In genomic region chr4:110821186-110821585, GRCh38 we compare ENCODE assay signal across 26 cellular contexts.
A peak's percentile ranks its signal among the peaks of the same experiment; 100 is the strongest.
DNase-seq lines count a peak whose midpoint lies in the region; ATAC-seq, FAIRE-seq and TF ChIP-seq lines count a peak whose summit lies in the region.
"Had no signal": no experiment of that assay in that cellular context is flagged by ENCODE, and none has a peak within 500 bp of the region (broad histone marks: within the 10 kb centered on the region; RNA-seq: fewer than 3 reads in every experiment).

No MANE protein-coding gene starts in this region.

- H3K27me3 ChIP-seq in IMR-90 (ENCODE audit: control insufficient read depth, insufficient read depth, low read length): no peaks in the 10 kb centered on the region
- H3K27me3 ChIP-seq in H1 (replicated peaks in 1 of 4; ENCODE audit: control insufficient read depth in 3 of 4, extremely low read depth in 1 of 4, insufficient read depth in 3 of 4, low read length in 3 of 4): no peaks in the 10 kb centered on the region
- no peaks in the 10 kb centered on the region for H3K27me3 ChIP-seq in smooth muscle cell (ENCODE audit: low read depth)
- H3K27me3 ChIP-seq in body of pancreas: no peaks in the 10 kb centered on the region
- H3K27me3 ChIP-seq: BE2C, BLaER1 had no signal

- H2AFZ ChIP-seq in IMR-90 (replicated peaks; ENCODE audit: low read length, poor library complexity) (peak overlapping the region; percentile 46), H1 (ENCODE audit: low read length) (peak overlapping the region; percentile 60; the same call in 1 of the 2 replicates), smooth muscle cell (ENCODE audit: low read depth) (peak overlapping the region; percentile 5)

- CTCF ChIA-PET in IMR-90 (lab: Yijun Ruan, JAX): no interaction called here
- CTCF ChIA-PET in H1 (lab: Charles Lee; ENCODE audit: partially characterized antibody): interaction anchor here (0.6 to 1.1 kb wide), 2 partner anchors 47 to 57 kb away, joined by 3 read pairs; no protein-coding TSS in a partner anchor
- CTCF ChIA-PET in RWPE1 (lab: Yijun Ruan, JAX): interaction anchor here (0.9 kb wide), 1 partner anchor 11 kb away, joined by 4 read pairs; no protein-coding TSS in a partner anchor

- no peak overlapping the region for H3K14ac ChIP-seq in IMR-90 (replicated peaks; ENCODE audit: low read depth, low read length)
- no peak overlapping the region for H3K14ac ChIP-seq in H1 (ENCODE audit: insufficient read length)

- no peaks in the 10 kb centered on the region for H3K4me1 Mint-ChIP-seq in stimulated activated memory B cell treated with anti-CD40 and anti-IgM and Interleukin-4, amounts not matched to agents 10 μg/mL and 1 μg/mL and 100 μg/mL, for 72 hours
- H3K4me1 Mint-ChIP-seq: CD14-positive monocyte; CD4-positive, alpha-beta memory T cell; CD4-positive, CD25-positive, alpha-beta regulatory T cell; CD8-positive, alpha-beta memory T cell had no signal

- TF ChIP-seq EP300 in H1 (IDR thresholded peaks at IDR 0.05; ENCODE audit: borderline replicate concordance in 1 of 2, low read depth in 2 of 2, low read length in 2 of 2): no peak

- H3K79me2 ChIP-seq in H1 (ENCODE audit: control insufficient read depth in 1 of 2, insufficient read depth in 2 of 2, low read length in 2 of 2) (no peaks in the 10 kb centered on the region), smooth muscle cell (ENCODE audit: low read depth) (no peaks in the 10 kb centered on the region)

- DNase-seq in IMR-90: no peak
- DNase-seq in H1 (ENCODE audit: low read depth in 1 of 2, low spot score in 2 of 2): no peak
- DNase-seq in smooth muscle cell (lab: John Stamatoyannopoulos, UW; ENCODE audit: unreplicated experiment): no peak
- DNase-seq in RWPE1 (ENCODE audit: low spot score): no peak
- no peak for DNase-seq in MV-4-11 (lab: John Stamatoyannopoulos, UW)
- no peak for DNase-seq in body of pancreas
- DNase-seq: 8988T; ACHN; BE2C; C1 segment of cervical spinal cord; Calu3; CD4-positive, alpha-beta memory T cell; CD4-positive, CD25-positive, alpha-beta regulatory T cell; CD8-positive, alpha-beta memory T cell; COR-L47; DMS79 treated with DMSO at 0.1 percent for 48 hours; GF-D8 had no signal

- H3K27ac ChIP-seq in IMR-90 (ENCODE audit: insufficient read depth, low read length) (no peak overlapping the region), H1 (ENCODE audit: low read depth, low read length) (no peak overlapping the region), smooth muscle cell (ENCODE audit: low read depth) (no peak overlapping the region), RWPE1 (no peak overlapping the region), body of pancreas (no peak overlapping the region)
- H3K27ac ChIP-seq: BLaER1 had no signal

- no peak overlapping the region for H3K9ac ChIP-seq in IMR-90 (ENCODE audit: low read depth, low read length)
- no peak overlapping the region for H3K9ac ChIP-seq in H1 (replicated peaks in 1 of 4; ENCODE audit: extremely low read depth in 1 of 4, low read depth in 3 of 4, low read length in 3 of 4)
- H3K9ac ChIP-seq in smooth muscle cell (ENCODE audit: low read depth): no peak overlapping the region
- H3K9ac ChIP-seq: BLaER1 had no signal

- H3K27me3 Mint-ChIP-seq in stimulated activated memory B cell treated with anti-CD40 and anti-IgM and Interleukin-4, amounts not matched to agents 10 μg/mL and 1 μg/mL and 100 μg/mL, for 72 hours: no peaks in the 10 kb centered on the region
- H3K27me3 Mint-ChIP-seq: CD4-positive, alpha-beta memory T cell; CD4-positive, CD25-positive, alpha-beta regulatory T cell; CD8-positive, alpha-beta memory T cell had no signal

- H3K4me3 Mint-ChIP-seq in stimulated activated memory B cell treated with anti-CD40 and anti-IgM and Interleukin-4, amounts not matched to agents 10 μg/mL and 1 μg/mL and 100 μg/mL, for 72 hours: no peak overlapping the region
- H3K4me3 Mint-ChIP-seq: CD14-positive monocyte; CD4-positive, CD25-positive, alpha-beta regulatory T cell; CD8-positive, alpha-beta memory T cell had no signal

- H3F3A ChIP-seq in smooth muscle cell (ENCODE audit: low read depth): peaks cover 3% of the 10 kb centered on the region

- H3K36me3 Mint-ChIP-seq in stimulated activated memory B cell treated with anti-CD40 and anti-IgM and Interleukin-4, amounts not matched to agents 10 μg/mL and 1 μg/mL and 100 μg/mL, for 72 hours: no peaks in the 10 kb centered on the region
- H3K36me3 Mint-ChIP-seq: CD14-positive monocyte; CD4-positive, alpha-beta memory T cell; CD4-positive, CD25-positive, alpha-beta regulatory T cell; CD8-positive, alpha-beta memory T cell had no signal

- H2BK120ac ChIP-seq in IMR-90 (ENCODE audit: low read depth, low read length): no peak overlapping the region
- H2BK120ac ChIP-seq in H1 (replicated peaks; ENCODE audit: low read depth, low read length): no peak overlapping the region

- H4K91ac ChIP-seq in IMR-90 (ENCODE audit: insufficient read depth, low read depth, low read length) (no peak overlapping the region), H1 (replicated peaks; ENCODE audit: insufficient read length, low read length) (no peak overlapping the region)

- H2BK15ac ChIP-seq in IMR-90 (ENCODE audit: low read depth, low read length) (no peak overlapping the region), H1 (ENCODE audit: low read length) (no peak overlapping the region)

- BruUV-seq in IMR-90 (replicated peaks; lab: Mats Ljungman, UMichigan): no TSS peak

- H2BK20ac ChIP-seq in IMR-90 (ENCODE audit: low read depth, low read length): no peak overlapping the region
- H2BK20ac ChIP-seq in H1 (ENCODE audit: low read length): no peak overlapping the region

- H3K23ac ChIP-seq in IMR-90 (ENCODE audit: low read depth, low read length): no peak overlapping the region
- no peak overlapping the region for H3K23ac ChIP-seq in H1 (ENCODE audit: insufficient read length)

- TF ChIP-seq RAD21 in IMR-90 (IDR thresholded peaks at IDR 0.05; ENCODE audit: low read length): no peak
- no peak for TF ChIP-seq RAD21 in H1 (IDR thresholded peaks at IDR 0.05 in 1 of 2, conservative IDR thresholded peaks at IDR 0.05 in 1 of 2; ENCODE audit: low read depth in 2 of 2, low read length in 2 of 2)

- H4K8ac ChIP-seq in IMR-90 (ENCODE audit: low read depth in 2 of 2, low read length in 2 of 2) (no peak overlapping the region), H1 (ENCODE audit: extremely low read depth, insufficient read depth, low read length) (no peak overlapping the region)

- H3K79me1 ChIP-seq in IMR-90 (ENCODE audit: low read depth in 1 of 2, low read length in 2 of 2) (no peaks in the 10 kb centered on the region), H1 (ENCODE audit: low read depth, low read length) (no peaks in the 10 kb centered on the region)

- no peak overlapping the region for H3K27ac Mint-ChIP-seq in stimulated activated memory B cell treated with anti-CD40 and anti-IgM and Interleukin-4, amounts not matched to agents 10 μg/mL and 1 μg/mL and 100 μg/mL, for 72 hours
- H3K27ac Mint-ChIP-seq: CD14-positive monocyte; CD4-positive, alpha-beta memory T cell; CD4-positive, CD25-positive, alpha-beta regulatory T cell; CD8-positive, alpha-beta memory T cell had no signal

- no peak overlapping the region for H2BK12ac ChIP-seq in H1 (ENCODE audit: low read depth, low read length)

- no peak overlapping the region for H3K4ac ChIP-seq in IMR-90 (ENCODE audit: low read depth, low read length)
- H3K4ac ChIP-seq in H1 (replicated peaks; ENCODE audit: insufficient read length, low read depth, low read length): no peak overlapping the region

- WGBS in IMR-90 (ENCODE audit: extremely low coverage in 2 of 2, insufficient read length in 1 of 2), 2 experiments: 69% methylated on average over 3 of the region's 4 CpGs; no CpG with 5 or more reads in 1 of the 2 experiments
- 79% methylated on average over 4 of the region's 4 CpGs; no CpG with 5 or more reads in 1 of the 2 experiments for WGBS in H1 (ENCODE audit: extremely low coverage in 1 of 2, insufficient coverage in 1 of 2, insufficient read length in 1 of 2, insufficient replicate concordance in 2 of 2, low coverage in 1 of 2, low lambda C conversion rate in 2 of 2, missing lambda C conversion rate in 1 of 2), 2 experiments
- WGBS in smooth muscle cell (ENCODE audit: low lambda C conversion rate): 82% methylated on average over 4 of the region's 4 CpGs
- WGBS in body of pancreas, 2 donors: 52 to 62% methylated on average over 4 of the region's 4 CpGs

- H3K36me3 ChIP-seq in IMR-90 (ENCODE audit: control insufficient read depth, insufficient read depth, low read length): no peaks in the 10 kb centered on the region
- H3K36me3 ChIP-seq in H1 (ENCODE audit: control insufficient read depth in 2 of 4, insufficient read depth in 4 of 4, low read length in 3 of 4): no peaks in the 10 kb centered on the region
- H3K36me3 ChIP-seq in smooth muscle cell (ENCODE audit: low read depth): no peaks in the 10 kb centered on the region
- H3K36me3 ChIP-seq in body of pancreas (replicated peaks in 1 of 2; ENCODE audit: insufficient read depth in 1 of 2, low read depth in 2 of 2): no peaks in the 10 kb centered on the region
- H3K36me3 ChIP-seq: BE2C, BLaER1 had no signal

- no peak for FAIRE-seq in H1 (lab: Jason Lieb, UNC)
- FAIRE-seq: A204.1, D721Med, G401.6, GM12891, GM19239 had no signal

- no peak overlapping the region for H2AK9ac ChIP-seq in IMR-90 (replicated peaks; ENCODE audit: low read depth, low read length, poor library complexity)

- H3K4me3 ChIP-seq in IMR-90 (ENCODE audit: insufficient read depth, low read depth, low read length) (no peak overlapping the region), H1 (ENCODE audit: extremely low read depth in 1 of 4, insufficient read depth in 2 of 4, low read depth in 3 of 4, low read length in 4 of 4) (no peak overlapping the region), smooth muscle cell (no peak overlapping the region), body of pancreas (no peak overlapping the region)
- H3K4me3 ChIP-seq: BLaER1 had no signal

- ATAC-seq in IMR-90 (ENCODE audit: low read depth) (no peak), body of pancreas (no peak), HG03342 (IDR thresholded peaks at IDR 0.05; ENCODE audit: unreplicated experiment) (no peak)
- peak; percentile 16 for ATAC-seq in stimulated activated memory B cell treated with anti-CD40 and anti-IgM and Interleukin-4, amounts not matched to agents 10 μg/mL and 1 μg/mL and 100 μg/mL, for 72 hours

- no peak overlapping the region for H3K18ac ChIP-seq in IMR-90 (ENCODE audit: low read depth, low read length)
- H3K18ac ChIP-seq in H1 (ENCODE audit: extremely low read depth, low read length): no peak overlapping the region

- dilution Hi-C loops in IMR-90 (cut with HindIII; ENCODE audit: low sequenced_read_pairs, unreplicated experiment): no loop called here

- H3K23me2 ChIP-seq in H1 (ENCODE audit: low read depth, low read length): no peaks in the 10 kb centered on the region

- in situ Hi-C loops in IMR-90 (cut with MboI; ENCODE audit: low sequenced_read_pairs): no loop called here

- H2AK5ac ChIP-seq in IMR-90 (ENCODE audit: low read depth, low read length) (no peak overlapping the region), H1 (ENCODE audit: low read depth, low read length) (no peak overlapping the region)

- H4K5ac ChIP-seq in IMR-90 (ENCODE audit: low read depth, low read length) (no peak overlapping the region), H1 (ENCODE audit: insufficient read length, low read depth, low read length) (no peak overlapping the region)

- H3K9me3 Mint-ChIP-seq in stimulated activated memory B cell treated with anti-CD40 and anti-IgM and Interleukin-4, amounts not matched to agents 10 μg/mL and 1 μg/mL and 100 μg/mL, for 72 hours: no peaks in the 10 kb centered on the region
- H3K9me3 Mint-ChIP-seq: CD14-positive monocyte; CD4-positive, alpha-beta memory T cell had no signal

- H3K4me2 ChIP-seq in IMR-90 (ENCODE audit: low read depth, low read length) (no peak overlapping the region), H1 (ENCODE audit: insufficient read depth in 1 of 2, low read depth in 2 of 2, low read length in 2 of 2) (no peak overlapping the region), smooth muscle cell (no peak overlapping the region)
- H3K4me2 ChIP-seq: BLaER1 had no signal

- no peaks in the 10 kb centered on the region for H3K4me1 ChIP-seq in IMR-90 (ENCODE audit: control insufficient read depth, insufficient read depth, low read length)
- H3K4me1 ChIP-seq in H1 (replicated peaks in 1 of 4; ENCODE audit: control insufficient read depth in 3 of 4, insufficient read depth in 4 of 4, low read length in 3 of 4): no peaks in the 10 kb centered on the region
- no peaks in the 10 kb centered on the region for H3K4me1 ChIP-seq in smooth muscle cell (ENCODE audit: low read depth)
- H3K4me1 ChIP-seq in body of pancreas: no peaks in the 10 kb centered on the region
- H3K4me1 ChIP-seq: BE2C, BLaER1 had no signal

- intact Hi-C loops in IMR-90 (cut with micrococcal nuclease): no loop called here
- intact Hi-C loops in body of pancreas (cut with DNase I): no loop called here

- H3K9me3 ChIP-seq in IMR-90 (ENCODE audit: control insufficient read depth, insufficient read depth, low read length) (no peaks in the 10 kb centered on the region), H1 (ENCODE audit: insufficient read depth in 2 of 2, low read depth in 1 of 2, low read length in 1 of 2) (0 out of 4 replicates have a peak, but pooled peaks cover 0 to 3% of the 10 kb centered on the region in 2 experiments), smooth muscle cell (replicated peaks; ENCODE audit: low read depth) (no peaks in the 10 kb centered on the region), body of pancreas (no peaks in the 10 kb centered on the region)
- H3K9me3 ChIP-seq: BE2C, BLaER1 had no signal

- H3K56ac ChIP-seq in IMR-90 (ENCODE audit: extremely low read depth, insufficient read depth, low read length): no peak overlapping the region
- no peak overlapping the region for H3K56ac ChIP-seq in H1 (replicated peaks; ENCODE audit: insufficient read length, low read depth, low read length)

- no peaks in the 10 kb centered on the region for H4K20me1 ChIP-seq in IMR-90 (ENCODE audit: insufficient read depth, low read length)
- no peaks in the 10 kb centered on the region for H4K20me1 ChIP-seq in H1 (replicated peaks in 1 of 2; ENCODE audit: control insufficient read depth in 1 of 2, insufficient read depth in 2 of 2, low read length in 2 of 2)
- H4K20me1 ChIP-seq in smooth muscle cell (ENCODE audit: low read depth): no peaks in the 10 kb centered on the region
- H4K20me1 ChIP-seq: BLaER1 had no signal

- POLR2A ChIA-PET in IMR-90 (lab: Charles Lee; ENCODE audit: unreplicated experiment): no interaction called here
- POLR2A ChIA-PET in H1 (lab: Charles Lee; ENCODE audit: partially characterized antibody): no interaction called here
- POLR2A ChIA-PET in RWPE1 (lab: Yijun Ruan, JAX; ENCODE audit: low non-redundant PET): no interaction called here

- TF ChIP-seq CTCF in IMR-90 (conservative IDR thresholded peaks at IDR 0.05; ENCODE audit: low read depth, low read length) (no peak), H1 (IDR thresholded peaks at IDR 0.05; ENCODE audit: control extremely low read depth in 1 of 3, insufficient read depth in 1 of 3, low read depth in 1 of 3, low read length in 3 of 3) (no peak), smooth muscle cell (IDR thresholded peaks at IDR 0.05; ENCODE audit: borderline replicate concordance, insufficient read depth, poor library complexity, severe bottlenecking) (no peak), RWPE1 (conservative IDR thresholded peaks at IDR 0.05; ENCODE audit: low read depth) (no peak), body of pancreas (IDR thresholded peaks at IDR 0.05) (no peak)

- no peak overlapping the region for H2BK5ac ChIP-seq in IMR-90 (ENCODE audit: low read depth, low read length, poor library complexity, severe bottlenecking)
- H2BK5ac ChIP-seq in H1 (ENCODE audit: low read depth, low read length): no peak overlapping the region

- TF ChIP-seq POLR2A in IMR-90 (IDR thresholded peaks at IDR 0.05; ENCODE audit: low read depth, low read length) (no peak), H1 (IDR thresholded peaks at IDR 0.05; ENCODE audit: control extremely low read depth in 1 of 2, low read depth in 2 of 2, low read length in 2 of 2) (no peak), body of pancreas (IDR thresholded peaks at IDR 0.05) (no peak)

- no peaks in the 10 kb centered on the region for H3K9me1 ChIP-seq in IMR-90 (ENCODE audit: insufficient read depth, low read length)

Comparison
In these comparisons a context has a peak if more than half of its experiments do, and no peak if none do; other contexts are left out.
1. H2AFZ ChIP-seq: peak in every context shown above with its lines; median percentile 60 in H1; 46 in IMR-90; 5 in smooth muscle cell.